ENCODE assay signal across 20 cellular contexts in the genomic region with DNA sequence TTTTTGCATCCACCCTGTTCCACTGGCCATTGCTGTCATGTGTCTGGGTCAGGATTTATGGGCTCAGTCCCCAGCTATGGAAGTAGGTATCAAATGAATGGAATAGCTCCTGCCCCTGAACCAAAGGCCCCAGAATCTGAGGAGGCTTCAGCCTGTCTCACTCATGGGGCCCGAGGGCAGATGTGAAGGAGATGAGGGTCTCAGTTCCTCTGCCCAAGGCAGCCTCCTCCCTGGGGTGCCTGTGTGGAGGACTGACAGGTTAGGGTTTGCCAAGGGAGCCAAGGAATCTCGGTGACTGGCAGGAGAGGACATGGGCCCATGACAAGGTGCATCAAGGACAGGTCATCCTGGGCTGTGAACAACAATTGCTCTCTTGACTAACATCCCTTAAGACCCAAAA.
A peak's percentile ranks its signal among the peaks of the same experiment; 100 is the strongest.
DNase-seq lines count a peak whose midpoint lies in the region; ATAC-seq and TF ChIP-seq lines count a peak whose summit lies in the region.
"Had no signal": no experiment of that assay in that cellular context is flagged by ENCODE, and none has a peak within 500 bp of the region (broad histone marks: within the 10 kb centered on the region; RNA-seq: fewer than 3 reads in every experiment).

No MANE protein-coding gene starts in this region.

- peaks cover 0 to 53% of the 10 kb centered on the region in 2 donors for H3K4me1 ChIP-seq in right atrium auricular region
- peaks cover 32% of the 10 kb centered on the region for H3K4me1 ChIP-seq in upper lobe of right lung

- H3K4me3 Mint-ChIP-seq in glutamatergic neuron (ENCODE audit: unreplicated experiment), result no peak overlapping the region
- H3K4me3 Mint-ChIP-seq: CD4-positive, CD25-positive, alpha-beta regulatory T cell had no signal

- H3K4me1 Mint-ChIP-seq in glutamatergic neuron (ENCODE audit: low read depth, unreplicated experiment), result peaks cover 10% of the 10 kb centered on the region
- H3K4me1 Mint-ChIP-seq: CD4-positive, CD25-positive, alpha-beta regulatory T cell had no signal

- no peak overlapping the region for H3K4me3 ChIP-seq in right atrium auricular region
- H3K4me3 ChIP-seq in upper lobe of right lung, result no peak overlapping the region

- H3K36me3 ChIP-seq in right atrium auricular region (no peaks in the 10 kb centered on the region), upper lobe of right lung (no peaks in the 10 kb centered on the region)
- H3K36me3 ChIP-seq: BE2C had no signal

- H3K27ac ChIP-seq in right atrium auricular region, result no peak overlapping the region
- H3K27ac ChIP-seq in upper lobe of right lung, result no peak overlapping the region
- H3K27ac ChIP-seq: KMS-11 had no signal

- H3K27ac Mint-ChIP-seq in glutamatergic neuron (ENCODE audit: unreplicated experiment), result no peak overlapping the region
- H3K27ac Mint-ChIP-seq: CD4-positive, CD25-positive, alpha-beta regulatory T cell had no signal

- no peaks in the 10 kb centered on the region for H3K9me3 ChIP-seq in right atrium auricular region
- H3K9me3 ChIP-seq in upper lobe of right lung, result no peaks in the 10 kb centered on the region
- H3K9me3 ChIP-seq: BE2C had no signal

- ATAC-seq in Right ventricle myocardium superior (ENCODE audit: poor library complexity) (no peak), omental fat pad (ENCODE audit: low FRiP score) (no peak), upper lobe of right lung (no peak)

- intact Hi-C loops in Right ventricle myocardium superior (cut with DNase I), result no loop called here
- intact Hi-C loops in upper lobe of right lung (cut with DNase I), result no loop called here

- H3K9me3 Mint-ChIP-seq in glutamatergic neuron (ENCODE audit: unreplicated experiment), result peaks cover 2% of the 10 kb centered on the region

- H3K27me3 ChIP-seq in right atrium auricular region (no peaks in the 10 kb centered on the region), upper lobe of right lung (no peaks in the 10 kb centered on the region)
- H3K27me3 ChIP-seq: BE2C had no signal

- DNase-seq in right atrium auricular region (ENCODE audit: low spot score) (peak; percentile 40), Right ventricle myocardium superior (no peak), glutamatergic neuron (peak; percentile 5), omental fat pad (ENCODE audit: low spot score) (peak; percentile 13), upper lobe of right lung (peak; percentile 38), NCI-H524 (lab: John Stamatoyannopoulos, UW) (no peak), NCI-H1436 (lab: John Stamatoyannopoulos, UW) (no peak), glomerular visceral epithelial cell (ENCODE audit: extremely low spot score) (no peak)
- DNase-seq: BE2C; CD4-positive, CD25-positive, alpha-beta regulatory T cell; EL; GF-D8; IMR-90; MV-4-11; NCI-H1694 treated with DMSO at 0.1 percent for 48 hours; NCI-H2081 treated with DMSO at 0.1 percent for 48 hours; NCI-H446; NCI-H526 treated with DMSO at 0.1 percent for 48 hours; OCI-M1 had no signal

- TF ChIP-seq CTCF in right atrium auricular region (IDR thresholded peaks at IDR 0.05), result no peak
- no peak for TF ChIP-seq CTCF in glutamatergic neuron (IDR thresholded peaks at IDR 0.05; ENCODE audit: partially characterized antibody, unreplicated experiment)
- TF ChIP-seq CTCF in omental fat pad (IDR thresholded peaks at IDR 0.05), result no peak
- TF ChIP-seq CTCF in upper lobe of right lung (IDR thresholded peaks at IDR 0.05), result no peak

- H3K27me3 Mint-ChIP-seq in glutamatergic neuron (ENCODE audit: unreplicated experiment), result peaks cover 2% of the 10 kb centered on the region

- no peaks in the 10 kb centered on the region for H3K36me3 Mint-ChIP-seq in glutamatergic neuron (ENCODE audit: unreplicated experiment)
- H3K36me3 Mint-ChIP-seq: CD4-positive, CD25-positive, alpha-beta regulatory T cell had no signal

Comparison
In these comparisons a context has a peak if more than half of its experiments do, and no peak if none do; other contexts are left out.
1. DNase-seq: peak in right atrium auricular region (single experiment), glutamatergic neuron (single experiment), omental fat pad (single experiment) and upper lobe of right lung (single experiment); none in Right ventricle myocardium superior (single experiment), NCI-H524 (0 of 2), NCI-H1436 (single experiment) and glomerular visceral epithelial cell (single experiment).